29 cellular contexts compared by ENCODE assay signal in the genomic region with DNA sequence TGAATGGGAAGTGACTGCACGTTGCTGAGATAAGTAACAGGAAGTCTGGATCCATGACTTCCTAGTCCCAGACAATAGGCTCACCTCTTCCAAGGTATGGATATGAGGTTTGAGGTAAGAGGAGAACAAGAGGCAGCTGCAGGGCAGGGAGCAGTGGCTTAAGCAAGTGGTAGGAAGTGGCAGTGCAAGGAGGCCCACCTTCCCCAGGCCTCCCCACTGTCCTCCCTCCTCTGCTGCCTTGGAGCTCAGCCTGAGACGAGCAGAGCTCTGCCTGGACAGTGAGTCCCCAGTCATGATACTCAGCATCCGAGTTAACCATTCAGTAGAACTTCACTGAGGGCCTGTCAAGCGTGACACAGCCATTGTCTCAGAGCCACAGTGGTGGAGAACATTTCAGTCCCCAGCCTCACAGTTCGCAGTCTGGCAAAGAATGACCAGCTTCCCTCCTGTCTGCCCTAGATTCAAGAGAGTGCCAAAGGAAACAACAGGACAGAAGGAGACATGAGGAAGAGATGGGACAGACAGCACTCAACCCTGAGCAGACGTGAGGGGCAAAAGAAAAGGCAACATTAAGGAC. TPM values are rescaled to one million over a fixed set of nuclear protein-coding genes. Genes with fewer than 3 reads are reported as not detected.
DNase-seq lines count a peak whose midpoint lies in the region; ATAC-seq and TF ChIP-seq lines count a peak whose summit lies in the region.
"Had no signal": no experiment of that assay in that cellular context is flagged by ENCODE, and none has a peak within 500 bp of the region (broad histone marks: within the 10 kb centered on the region; RNA-seq: fewer than 3 reads in every experiment).

No MANE protein-coding gene starts in this region.

- H3K9ac ChIP-seq in endodermal cell (ENCODE audit: extremely low read depth, low read length, poor library complexity, severe bottlenecking): no peak overlapping the region
- H3K9ac ChIP-seq: BLaER1 treated with 17β-estradiol and CSF1 and Interleukin-3, amounts not matched to agents 10 nM and 100 nM had no signal

- no peak overlapping the region for H3K27ac Mint-ChIP-seq in endodermal cell
- H3K27ac Mint-ChIP-seq in nephron progenitor cell: no peak overlapping the region
- H3K27ac Mint-ChIP-seq in type B pancreatic cell: peak overlapping the region; percentile 47
- no peak overlapping the region for H3K27ac Mint-ChIP-seq in naive thymus-derived CD8-positive, alpha-beta T cell

- H3K4me1 Mint-ChIP-seq in endodermal cell: peaks cover 11% of the 10 kb centered on the region
- peaks cover 8% of the 10 kb centered on the region for H3K4me1 Mint-ChIP-seq in nephron progenitor cell
- H3K4me1 Mint-ChIP-seq in type B pancreatic cell (ENCODE audit: unreplicated experiment): peaks cover 44% of the 10 kb centered on the region
- H3K4me1 Mint-ChIP-seq in naive thymus-derived CD8-positive, alpha-beta T cell: no peaks in the 10 kb centered on the region

- H3K4me1 ChIP-seq in endodermal cell (ENCODE audit: control insufficient read depth, insufficient read depth, low read length): no peaks in the 10 kb centered on the region
- H3K4me1 ChIP-seq: lower lobe of right lung had no signal

- no peaks in the 10 kb centered on the region for H3K36me3 Mint-ChIP-seq in endodermal cell (ENCODE audit: low read depth)
- peaks cover 9% of the 10 kb centered on the region for H3K36me3 Mint-ChIP-seq in nephron progenitor cell (ENCODE audit: low read depth)
- peaks cover 8% of the 10 kb centered on the region for H3K36me3 Mint-ChIP-seq in type B pancreatic cell
- no peaks in the 10 kb centered on the region for H3K36me3 Mint-ChIP-seq in naive thymus-derived CD8-positive, alpha-beta T cell

- H3K4me3 Mint-ChIP-seq in endodermal cell (no peak overlapping the region), nephron progenitor cell (peak overlapping the region; percentile 16), type B pancreatic cell (no peak overlapping the region)
- no peak overlapping the region for H3K4me3 Mint-ChIP-seq in naive thymus-derived CD8-positive, alpha-beta T cell

- POLR2A ChIA-PET in naive thymus-derived CD8-positive, alpha-beta T cell (lab: Charles Lee): no interaction called here

- no peak overlapping the region for H3K4me3 ChIP-seq in endodermal cell (ENCODE audit: low read length)
- H3K4me3 ChIP-seq: BLaER1 treated with 17β-estradiol and CSF1 and Interleukin-3, amounts not matched to agents 10 nM and 100 nM; dorsolateral prefrontal cortex; K562; lower lobe of right lung; MG63; upper lobe of left lung had no signal

- H3K9me3 Mint-ChIP-seq in endodermal cell (no peaks in the 10 kb centered on the region), nephron progenitor cell (peaks cover 11% of the 10 kb centered on the region), type B pancreatic cell (no peaks in the 10 kb centered on the region)
- peaks cover 0 to 4% (median 0%) of the 10 kb centered on the region in 9 donors for H3K9me3 Mint-ChIP-seq in naive thymus-derived CD8-positive, alpha-beta T cell

- H3K27ac ChIP-seq in endodermal cell (ENCODE audit: low read depth, low read length): peak overlapping the region; percentile 67
- H3K27ac ChIP-seq: 22Rv1; BLaER1 treated with 17β-estradiol and CSF1 and Interleukin-3, amounts not matched to agents 10 nM and 100 nM; dorsolateral prefrontal cortex; lower lobe of right lung; upper lobe of left lung had no signal

- no peaks in the 10 kb centered on the region for H3K27me3 ChIP-seq in endodermal cell (ENCODE audit: control insufficient read depth, insufficient read depth, low read length, poor library complexity, severe bottlenecking)
- H3K27me3 ChIP-seq: BLaER1 treated with 17β-estradiol and CSF1 and Interleukin-3, amounts not matched to agents 10 nM and 100 nM; dorsolateral prefrontal cortex; MG63; upper lobe of left lung had no signal

- H3K9me3 ChIP-seq in endodermal cell (ENCODE audit: control insufficient read depth, low read length): no peaks in the 10 kb centered on the region
- H3K9me3 ChIP-seq: BLaER1 treated with 17β-estradiol and CSF1 and Interleukin-3, amounts not matched to agents 10 nM and 100 nM; lower lobe of right lung; MG63; upper lobe of left lung had no signal

- H3K27me3 Mint-ChIP-seq in endodermal cell (ENCODE audit: insufficient read depth) (no peaks in the 10 kb centered on the region), nephron progenitor cell (ENCODE audit: low read depth, poor library complexity) (peaks cover 5% of the 10 kb centered on the region), type B pancreatic cell (no peaks in the 10 kb centered on the region)
- peaks cover 0 to 3% (median 0%) of the 10 kb centered on the region in 5 donors for H3K27me3 Mint-ChIP-seq in naive thymus-derived CD8-positive, alpha-beta T cell

- ATAC-seq in naive thymus-derived CD8-positive, alpha-beta T cell: no peak
- ATAC-seq: K562, lower lobe of right lung, Right ventricle myocardium inferior, sciatic nerve had no signal

- no peaks in the 10 kb centered on the region for H3K36me3 ChIP-seq in endodermal cell (ENCODE audit: control insufficient read depth, insufficient read depth, low read length)
- H3K36me3 ChIP-seq: BLaER1 treated with 17β-estradiol and CSF1 and Interleukin-3, amounts not matched to agents 10 nM and 100 nM; lower lobe of right lung; MG63; upper lobe of left lung had no signal

- 65 to 86% methylated on average over 4 to 6 of the region's 6 CpGs for WGBS in endodermal cell (ENCODE audit: insufficient coverage in 1 of 2, insufficient read length in 1 of 2), 2 experiments

- DNase-seq in DMS 273 (lab: John Stamatoyannopoulos, UW; ENCODE audit: unreplicated experiment) (peak; percentile 25), DMS 273 treated with DMSO at 0.1 percent for 48 hours (lab: John Stamatoyannopoulos, UW) (no peak), endodermal cell (no peak), nephron progenitor cell (no peak), type B pancreatic cell (ENCODE audit: extremely low spot score, unreplicated experiment) (no peak), T-helper 1 cell (no peak), DMS53 (lab: John Stamatoyannopoulos, UW) (no peak)
- DNase-seq in naive thymus-derived CD8-positive, alpha-beta T cell: no peak
- DNase-seq: activated CD4-positive, alpha-beta T cell treated with anti-CD3 and anti-CD28 coated beads, Interleukin-2, amount 50 U/mL, for 48 hours; activated CD4-positive, CD25-positive, alpha-beta regulatory T cell treated with anti-CD3 and anti-CD28 coated beads, Interleukin-2, amount 50 U/mL, for 72 hours; activated naive CD4-positive, alpha-beta T cell; cerebellar nuclear complex; COR-L47; DMS79; dorsolateral prefrontal cortex; kidney glomerular epithelial cell; lower lobe of right lung; MG63; NCI-H1930; NCI-H2227 treated with DMSO at 0.1 percent for 48 hours; NCI-H526; stimulated activated CD4-positive, alpha-beta T cell treated with anti-CD3 and anti-CD28 coated beads, Interleukin-4, amount 100 ng/mL, for 1 hour; T-helper 2 cell; upper lobe of left lung had no signal

- TF ChIP-seq CTCF in endodermal cell (conservative IDR thresholded peaks at IDR 0.05) (peak; percentile 42), nephron progenitor cell (IDR thresholded peaks at IDR 0.05) (no peak), type B pancreatic cell (conservative IDR thresholded peaks at IDR 0.05) (peak; percentile 40)

RNA-seq across cellular contexts. Expression of a gene that starts 41.4 kb away (rescaled TPM):
- total RNA-seq in endodermal cell (10 to 100 TPM in 1 of 2 donors, 1 to 10 TPM in 1; 9.8 to 12.3 TPM), type B pancreatic cell (ENCODE audit: low replicate concordance) (36.7 and 219 TPM in 2 replicates)
- polyA plus RNA-seq in endodermal cell (2013, experiment 1 of 2): 207 TPM
- 163 TPM for polyA plus RNA-seq in endodermal cell (2013, experiment 2 of 2)
- total RNA-seq in naive thymus-derived CD8-positive, alpha-beta T cell: not detected
- polyA plus RNA-seq in naive thymus-derived CD8-positive, alpha-beta T cell: not detected
- total RNA-seq: K562 had no signal
- polyA plus RNA-seq: K562 had no signal
